ENCODE assay signal across 8 cellular contexts in genomic region chr3:186534113-186534669, GRCh38. TPM values are rescaled to one million over a fixed set of nuclear protein-coding genes. Genes with fewer than 3 reads are reported as not detected.
DNase-seq lines count a peak whose midpoint lies in the region; ATAC-seq and TF ChIP-seq lines count a peak whose summit lies in the region.

No MANE protein-coding gene starts in this region.

- H3K36me3 ChIP-seq in OCI-LY3 (replicated peaks; ENCODE audit: low read depth, low read length) (no peaks in the 10 kb centered on the region), GM23248 (ENCODE audit: low read depth) (no peaks in the 10 kb centered on the region)
- H3K36me3 ChIP-seq in effector memory CD4-positive, alpha-beta T cell (ENCODE audit: control insufficient read depth, insufficient read depth, low read length), result no peaks in the 10 kb centered on the region

- H3K79me2 ChIP-seq in OCI-LY3 (ENCODE audit: low read length), result no peaks in the 10 kb centered on the region
- H3K79me2 ChIP-seq in GM23248 (ENCODE audit: insufficient read depth), result no peaks in the 10 kb centered on the region

- no peak for TF ChIP-seq CTCF in OCI-LY3 (IDR thresholded peaks at IDR 0.05; ENCODE audit: low read depth, low read length)

- H3K9me2 ChIP-seq in GM23248 (ENCODE audit: insufficient read depth), result no peaks in the 10 kb centered on the region

- H3K4me3 ChIP-seq in OCI-LY3 (ENCODE audit: low read length), result peak overlapping the region; percentile 65
- no peak overlapping the region for H3K4me3 ChIP-seq in effector memory CD4-positive, alpha-beta T cell (ENCODE audit: insufficient read depth, low read depth, low read length, poor library complexity, severe bottlenecking)
- no peak overlapping the region for H3K4me3 ChIP-seq in GM23248

- H3K4me1 ChIP-seq in OCI-LY3 (ENCODE audit: low read length) (peaks cover 96% of the 10 kb centered on the region), GM23248 (ENCODE audit: insufficient read depth) (peaks cover 8% of the 10 kb centered on the region; the same call in 1 of the 2 replicates)
- H3K4me1 ChIP-seq in effector memory CD4-positive, alpha-beta T cell (ENCODE audit: control insufficient read depth, insufficient read depth, low read length, poor library complexity, severe bottlenecking), result peaks cover 17% of the 10 kb centered on the region

- ATAC-seq in GM18858 (IDR thresholded peaks at IDR 0.05; ENCODE audit: unreplicated experiment), result peak; percentile 75
- ATAC-seq in HG02678 (IDR thresholded peaks at IDR 0.05; ENCODE audit: unreplicated experiment), result peak; percentile 79

- H2AFZ ChIP-seq in OCI-LY3 (ENCODE audit: low read depth, low read length) (no peak overlapping the region; the same call in 1 of the 2 replicates), GM23248 (no peak overlapping the region)

- H3K9me3 ChIP-seq in OCI-LY3 (ENCODE audit: insufficient read depth, low read length) (no peaks in the 10 kb centered on the region), GM23248 (ENCODE audit: low read depth) (no peaks in the 10 kb centered on the region)
- no peaks in the 10 kb centered on the region for H3K9me3 ChIP-seq in effector memory CD4-positive, alpha-beta T cell (ENCODE audit: control insufficient read depth, low read length)

- DNase-seq in effector memory CD4-positive, alpha-beta T cell, result peak; percentile 14 to 41 (median 24)
- DNase-seq in kidney tubule cell (ENCODE audit: low spot score) (no peak), substantia nigra (lab: John Stamatoyannopoulos, UW) (no peak), NCI-H748 treated with DMSO at 0.1 percent for 48 hours (lab: John Stamatoyannopoulos, UW) (no peak), GM23248 (no peak)

- H3K4me2 ChIP-seq in OCI-LY3 (ENCODE audit: low read length) (peak overlapping the region; percentile 94), GM23248 (ENCODE audit: unreplicated experiment) (no peak overlapping the region)

- H3K27me3 ChIP-seq in OCI-LY3 (ENCODE audit: low read depth, low read length), result no peaks in the 10 kb centered on the region
- H3K27me3 ChIP-seq in effector memory CD4-positive, alpha-beta T cell (replicated peaks; ENCODE audit: control insufficient read depth, insufficient read depth, low read length, poor library complexity, severe bottlenecking), result no peaks in the 10 kb centered on the region
- no peaks in the 10 kb centered on the region for H3K27me3 ChIP-seq in GM23248 (replicated peaks; ENCODE audit: insufficient read depth)

- in situ Hi-C loops in GM23248 (cut with MboI), result no loop called here

- peak overlapping the region; percentile 99 for H3K27ac ChIP-seq in OCI-LY3 (ENCODE audit: low read length)
- H3K27ac ChIP-seq in effector memory CD4-positive, alpha-beta T cell (ENCODE audit: insufficient read depth, low read length, poor library complexity, severe bottlenecking), result no peak overlapping the region
- no peak overlapping the region for H3K27ac ChIP-seq in substantia nigra (ENCODE audit: low read depth, low read length, poor library complexity, severe bottlenecking)
- H3K27ac ChIP-seq in GM23248, result no peak overlapping the region

- H3K9ac ChIP-seq in OCI-LY3 (ENCODE audit: low read length) (peak overlapping the region; percentile 88), GM23248 (no peak overlapping the region)

- WGBS in GM23248 (ENCODE audit: low coverage in 1 of 2, low lambda C conversion rate in 2 of 2, missing lambda C conversion rate in 2 of 2), 2 experiments, result 78 to 82% methylated on average over 6 of the region's 6 CpGs

- H3F3A ChIP-seq in GM23248 (ENCODE audit: insufficient read depth), result no peaks in the 10 kb centered on the region; the same call in 1 of the 2 replicates

- H4K20me1 ChIP-seq in OCI-LY3 (ENCODE audit: insufficient read depth, low read length) (no peaks in the 10 kb centered on the region), GM23248 (ENCODE audit: insufficient read depth) (no peaks in the 10 kb centered on the region)

RNA-seq across cellular contexts. Expression of gene CRYGS, which starts 10.0 kb away (rescaled TPM):
- 0.63 and 0.76 TPM in 2 replicates for total RNA-seq in GM23248 (2014; rRNA removed; shearing (Covaris generic))
- 0.49 and 1.3 TPM in 2 replicates for polyA plus RNA-seq in GM23248 (2016; fragmentation: Nextera tagmentation; extraction: Ambion mirVana)

RNA-seq across cellular contexts. Expression of gene TBCCD1, which starts 32.9 kb away (rescaled TPM):
- total RNA-seq in GM23248 (2014; rRNA removed; shearing (Covaris generic)), result 14.6 and 17.7 TPM in 2 replicates
- polyA plus RNA-seq in GM23248 (2016; fragmentation: Nextera tagmentation; extraction: Ambion mirVana), result 15.6 and 16.3 TPM in 2 replicates

RNA-seq across cellular contexts. Expression of gene DNAJB11, which starts 36.3 kb away (rescaled TPM):
- 63.2 and 65.9 TPM in 2 replicates for total RNA-seq in GM23248 (2014; rRNA removed; shearing (Covaris generic))
- polyA plus RNA-seq in GM23248 (2016; fragmentation: Nextera tagmentation; extraction: Ambion mirVana), result 99.3 and 102 TPM in 2 replicates

Comparison
In these comparisons a context has a peak if more than half of its experiments do, and no peak if none do; other contexts are left out.
1. DNase-seq: peak in effector memory CD4-positive, alpha-beta T cell (3 of 3); none in kidney tubule cell (single experiment), substantia nigra (0 of 49), NCI-H748 treated with DMSO at 0.1 percent for 48 hours (single experiment) and GM23248 (single experiment).